31 cellular contexts compared by ENCODE assay signal in genomic region chr1:165623624-165624023, GRCh38.
"Had no signal": no experiment of that assay in that cellular context is flagged by ENCODE, and none has a peak within 500 bp of the region (broad histone marks: within the 10 kb centered on the region; RNA-seq: fewer than 3 reads in every experiment).

No MANE protein-coding gene starts in this region.

- H3K27me3 ChIP-seq: ascending aorta, cardiac muscle cell had no signal

- H3K27ac ChIP-seq: ascending aorta, cardiac muscle cell, WERI-Rb-1 had no signal

- H3K4me3 ChIP-seq: ascending aorta, cardiac muscle cell had no signal

- H3K36me3 ChIP-seq: ascending aorta, cardiac muscle cell, WERI-Rb-1 had no signal

- DNase-seq: activated CD4-positive, alpha-beta memory T cell treated with anti-CD3 and anti-CD28 coated beads, Interleukin-2, amount 10 ng/mL, durations not matched to agents 7 days and 5 days; activated CD4-positive, alpha-beta T cell treated with anti-CD3 and anti-CD28 coated beads for 1 hour; activated CD4-positive, alpha-beta T cell treated with anti-CD3 and anti-CD28 coated beads for 36 hours; activated CD4-positive, alpha-beta T cell treated with anti-CD3 and anti-CD28 coated beads for 48 hours; activated CD4-positive, alpha-beta T cell treated with anti-CD3 and anti-CD28 coated beads, Interleukin-2, amount 10 ng/mL, durations not matched to agents 7 days and 5 days; activated CD4-positive, alpha-beta T cell treated with anti-CD3 and anti-CD28 coated beads, Interleukin-2, amount 50 U/mL, for 48 hours; activated CD4-positive, CD25-positive, alpha-beta regulatory T cell; activated CD8-positive, alpha-beta memory T cell treated with anti-CD3 and anti-CD28 coated beads for 24 hours; activated CD8-positive, alpha-beta memory T cell treated with anti-CD3 and anti-CD28 coated beads, Interleukin-2, amount 10 ng/mL, durations not matched to agents 7 days and 5 days; activated CD8-positive, alpha-beta memory T cell treated with anti-CD3 and anti-CD28 coated beads, Interleukin-2, amount 50 U/mL, for 48 hours; activated CD8-positive, alpha-beta T cell treated with anti-CD3 and anti-CD28 coated beads, Interleukin-2, amount 10 ng/mL, durations not matched to agents 7 days and 5 days; activated effector memory CD4-positive, alpha-beta T cell treated with Interleukin-2 at 50 U/mL for 16 hours; activated gamma-delta T cell; activated naive CD4-positive, alpha-beta T cell treated with anti-CD3 and anti-CD28 coated beads, Interleukin-2, amount 10 ng/mL, durations not matched to agents 7 days and 5 days; activated naive CD4-positive, alpha-beta T cell treated with Interleukin-2 at 50 U/mL for 16 hours; activated naive CD8-positive, alpha-beta T cell treated with anti-CD3 and anti-CD28 coated beads, Interleukin-2, amount 10 ng/mL, durations not matched to agents 7 days and 5 days; activated naive CD8-positive, alpha-beta T cell treated with anti-CD3 and anti-CD28 coated beads, Interleukin-2, amount 50 U/mL, for 24 hours; activated T-cell treated with anti-CD3 and anti-CD28 coated beads, Interleukin-2, amount 50 U/mL, for 24 hours; activated T-cell treated with anti-CD3 and anti-CD28 coated beads, Interleukin-2, amount 50 U/mL, for 48 hours; amygdala; anterior cingulate cortex; caudate nucleus; cerebellar nuclear complex; T-helper 2 cell; T-helper 9 cell; WERI-Rb-1 had no signal

- H3K9me3 ChIP-seq: ascending aorta had no signal

- FAIRE-seq: bronchial epithelial cell had no signal

- ATAC-seq: activated CD4-positive, alpha-beta T cell treated with anti-CD3 and anti-CD28 coated beads for 36 hours; activated CD4-positive, CD25-positive, alpha-beta regulatory T cell treated with anti-CD3 and anti-CD28 coated beads, Interleukin-2, amount 50 U/mL, for 24 hours; activated CD8-positive, alpha-beta memory T cell treated with anti-CD3 and anti-CD28 coated beads, Interleukin-2, amount 10 ng/mL, durations not matched to agents 7 days and 5 days; activated CD8-positive, alpha-beta T cell treated with anti-CD3 and anti-CD28 coated beads, Interleukin-2, amount 10 ng/mL, durations not matched to agents 7 days and 5 days; activated naive CD8-positive, alpha-beta T cell treated with anti-CD3 and anti-CD28 coated beads, Interleukin-2, amount 50 U/mL, for 24 hours; WTC11 had no signal

- H3K4me1 ChIP-seq: ascending aorta had no signal
